Comparison of ENCODE assay signal across 12 cellular contexts in genomic region chr3:13192471-13193213, GRCh38.
DNase-seq lines count a peak whose midpoint lies in the region; ATAC-seq and TF ChIP-seq lines count a peak whose summit lies in the region.
"Had no signal": no experiment of that assay in that cellular context is flagged by ENCODE, and none has a peak within 500 bp of the region (broad histone marks: within the 10 kb centered on the region; RNA-seq: fewer than 3 reads in every experiment).

No MANE protein-coding gene starts in this region.

- H3K9me3 ChIP-seq in Caco-2 (no peaks in the 10 kb centered on the region), ascending aorta (no peaks in the 10 kb centered on the region)

- no peak overlapping the region for H3K4me3 ChIP-seq in Caco-2 (ENCODE audit: low read depth, low read length)
- no peak overlapping the region for H3K4me3 ChIP-seq in LNCaP clone FGC (ENCODE audit: low read depth, low read length)
- no peak overlapping the region for H3K4me3 ChIP-seq in ascending aorta
- H3K4me3 ChIP-seq: esophagus muscularis mucosa had no signal

- intact Hi-C loops in Caco-2 (cut with micrococcal nuclease; ENCODE audit: unreplicated experiment) (loop anchor here (2.0 kb wide), 1 partner anchor 100 kb away; no protein-coding TSS in a partner anchor), ascending aorta (cut with DNase I) (no loop called here)

- H3K4me3 Mint-ChIP-seq in Caco-2 (ENCODE audit: unreplicated experiment) (no peak overlapping the region), nephron (no peak overlapping the region)
- H3K4me3 Mint-ChIP-seq: naive B cell had no signal

- DNase-seq in Caco-2 (peak in 1 of 2 experiments; percentile 9), LNCaP clone FGC (ENCODE audit: low read depth) (no peak), T47D (ENCODE audit: low read depth in 1 of 2, low spot score in 1 of 2) (peak; percentile 42 to 64), ascending aorta (ENCODE audit: low spot score in 2 of 2) (no peak), hypothalamus (lab: John Stamatoyannopoulos, UW) (no peak)
- no peak for DNase-seq in activated CD8-positive, alpha-beta memory T cell treated with anti-CD3 and anti-CD28 coated beads, Interleukin-2, amount 50 U/mL, for 48 hours
- DNase-seq: activated gamma-delta T cell, Kasumi-1, naive B cell had no signal

- H3K27me3 Mint-ChIP-seq in Caco-2 (ENCODE audit: insufficient read depth, unreplicated experiment) (peaks cover 17% of the 10 kb centered on the region), nephron (ENCODE audit: low read depth) (peaks cover 28% of the 10 kb centered on the region)

- H3K27ac Mint-ChIP-seq in Caco-2 (ENCODE audit: unreplicated experiment) (no peak overlapping the region), nephron (no peak overlapping the region)

- POLR2A ChIA-PET in Caco-2 (lab: Charles Lee), result no interaction called here

- H3K27ac ChIP-seq in ascending aorta, result no peak overlapping the region
- H3K27ac ChIP-seq: esophagus muscularis mucosa had no signal

- H3K36me3 ChIP-seq in Caco-2 (ENCODE audit: control insufficient read depth, insufficient read depth, low read length) (no peaks in the 10 kb centered on the region), ascending aorta (no peaks in the 10 kb centered on the region)
- H3K36me3 ChIP-seq: esophagus muscularis mucosa had no signal

- H3K36me3 Mint-ChIP-seq in Caco-2 (ENCODE audit: insufficient read depth, unreplicated experiment) (no peaks in the 10 kb centered on the region), nephron (ENCODE audit: low read depth) (peaks cover 5% of the 10 kb centered on the region)

- TF ChIP-seq CTCF in Caco-2 (IDR thresholded peaks at IDR 0.05; ENCODE audit: insufficient read depth in 1 of 2, low read depth in 1 of 2, low read length in 1 of 2, severe bottlenecking in 1 of 2, unreplicated experiment in 1 of 2) (peak; percentile 35 to 60), LNCaP clone FGC (IDR thresholded peaks at IDR 0.05; ENCODE audit: control insufficient read depth, extremely low read depth, insufficient read depth) (peak; percentile 56), nephron (IDR thresholded peaks at IDR 0.05; ENCODE audit: unreplicated experiment in 3 of 3) (peak; percentile 31 to 38 (median 36)), ascending aorta (IDR thresholded peaks at IDR 0.05) (no peak)

- H3K27me3 ChIP-seq in Caco-2 (replicated peaks; ENCODE audit: control insufficient read depth, insufficient read depth, low read length) (peaks cover 2% of the 10 kb centered on the region), ascending aorta (no peaks in the 10 kb centered on the region)

- H3K4me1 Mint-ChIP-seq in Caco-2 (ENCODE audit: low read depth, unreplicated experiment) (no peaks in the 10 kb centered on the region), nephron (no peaks in the 10 kb centered on the region)

- ATAC-seq in GM19351 (IDR thresholded peaks at IDR 0.05; ENCODE audit: unreplicated experiment), result no peak

- H3K9me3 Mint-ChIP-seq in Caco-2 (ENCODE audit: unreplicated experiment) (no peaks in the 10 kb centered on the region), nephron (peaks cover 9% of the 10 kb centered on the region)

- CTCF ChIA-PET in Caco-2 (lab: Charles Lee), result interaction anchor here (2.3 kb wide), 1 partner anchor 101 kb away, joined by 8 read pairs; no protein-coding TSS in a partner anchor

- in situ Hi-C loops in T47D (cut with HindIII; ENCODE audit: low pct_unique_long_range_greater_than_20kb, low sequenced_read_pairs), result no loop called here

- H3K4me1 ChIP-seq in Caco-2 (no peaks in the 10 kb centered on the region), ascending aorta (no peaks in the 10 kb centered on the region)

- no TSS peak for BruUV-seq in Caco-2 (replicated peaks; lab: Mats Ljungman, UMichigan)

Comparison
In these comparisons a context has a peak if more than half of its experiments do, and no peak if none do; other contexts are left out.
1. DNase-seq: peak in T47D (2 of 2); none in LNCaP clone FGC (single experiment), ascending aorta (0 of 2), activated CD8-positive, alpha-beta memory T cell treated with anti-CD3 and anti-CD28 coated beads, Interleukin-2, amount 50 U/mL, for 48 hours (single experiment) and hypothalamus (0 of 51).
2. CTCF ChIP-seq: peak in Caco-2 (2 of 2), LNCaP clone FGC (single experiment) and nephron (3 of 3); none in ascending aorta (0 of 3).